2 cellular contexts compared by ENCODE assay signal in genomic region chr13:77521194-77521593, GRCh38.
TF ChIP-seq lines count a peak whose summit lies in the region.

No MANE protein-coding gene starts in this region.

TF ChIP-seq in HCT116, 20 proteins besides CTCF, POLR2A, EP300 and RAD21:
- TF ChIP-seq, protein P1, sequence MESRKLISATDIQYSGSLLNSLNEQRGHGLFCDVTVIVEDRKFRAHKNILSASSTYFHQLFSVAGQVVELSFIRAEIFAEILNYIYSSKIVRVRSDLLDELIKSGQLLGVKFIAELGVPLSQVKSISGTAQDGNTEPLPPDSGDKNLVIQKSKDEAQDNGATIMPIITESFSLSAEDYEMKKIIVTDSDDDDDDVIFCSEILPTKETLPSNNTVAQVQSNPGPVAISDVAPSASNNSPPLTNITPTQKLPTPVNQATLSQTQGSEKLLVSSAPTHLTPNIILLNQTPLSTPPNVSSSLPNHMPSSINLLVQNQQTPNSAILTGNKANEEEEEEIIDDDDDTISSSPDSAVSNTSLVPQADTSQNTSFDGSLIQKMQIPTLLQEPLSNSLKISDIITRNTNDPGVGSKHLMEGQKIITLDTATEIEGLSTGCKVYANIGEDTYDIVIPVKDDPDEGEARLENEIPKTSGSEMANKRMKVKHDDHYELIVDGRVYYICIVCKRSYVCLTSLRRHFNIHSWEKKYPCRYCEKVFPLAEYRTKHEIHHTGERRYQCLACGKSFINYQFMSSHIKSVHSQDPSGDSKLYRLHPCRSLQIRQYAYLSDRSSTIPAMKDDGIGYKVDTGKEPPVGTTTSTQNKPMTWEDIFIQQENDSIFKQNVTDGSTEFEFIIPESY (IDR thresholded peaks at IDR 0.05; ENCODE audit: extremely low read depth, insufficient replicate concordance, low read length) = no peak
- no peak for TF ChIP-seq ZNF274 (IDR thresholded peaks at IDR 0.05; ENCODE audit: low read depth, low read length)
- TF ChIP-seq YY1 (IDR thresholded peaks at IDR 0.05; ENCODE audit: extremely low read depth, insufficient replicate concordance, low read depth, low read length) = no peak
- no peak for TF ChIP-seq SIN3A (IDR thresholded peaks at IDR 0.05; ENCODE audit: low read depth)
- TF ChIP-seq TCF7L2 (IDR thresholded peaks at IDR 0.05; ENCODE audit: borderline replicate concordance, extremely low read depth, insufficient read depth, insufficient read length) = no peak
- TF ChIP-seq SP1 (IDR thresholded peaks at IDR 0.05; ENCODE audit: low read depth) = no peak
- no peak for TF ChIP-seq SRF (IDR thresholded peaks at IDR 0.05; ENCODE audit: low read depth)
- TF ChIP-seq CEBPB (IDR thresholded peaks at IDR 0.05; ENCODE audit: low read depth) = no peak
- TF ChIP-seq EZH2 (IDR thresholded peaks at IDR 0.05) = no peak
- TF ChIP-seq, protein P2, sequence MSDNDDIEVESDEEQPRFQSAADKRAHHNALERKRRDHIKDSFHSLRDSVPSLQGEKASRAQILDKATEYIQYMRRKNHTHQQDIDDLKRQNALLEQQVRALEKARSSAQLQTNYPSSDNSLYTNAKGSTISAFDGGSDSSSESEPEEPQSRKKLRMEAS (IDR thresholded peaks at IDR 0.05) = no peak

TF ChIP-seq in SK-N-SH, 30 proteins besides CTCF, POLR2A, EP300 and RAD21:
- TF ChIP-seq JUND (IDR thresholded peaks at IDR 0.05) = no peak
- no peak for TF ChIP-seq ELF1 (IDR thresholded peaks at IDR 0.05)
- TF ChIP-seq IRF3 (IDR thresholded peaks at IDR 0.05; ENCODE audit: low read depth, low read length) = no peak
- TF ChIP-seq RCOR1 (IDR thresholded peaks at IDR 0.05; ENCODE audit: low read length) = no peak
- TF ChIP-seq USF1 (IDR thresholded peaks at IDR 0.05; ENCODE audit: borderline replicate concordance, low read depth) = no peak
- no peak for TF ChIP-seq TCF12 (IDR thresholded peaks at IDR 0.05)
- TF ChIP-seq YY1 (IDR thresholded peaks at IDR 0.05; ENCODE audit: low read depth) = no peak
- TF ChIP-seq TAF1 (IDR thresholded peaks at IDR 0.05; ENCODE audit: borderline replicate concordance, low read depth, low read length) = no peak
- no peak for TF ChIP-seq POLR2AphosphoS5 (IDR thresholded peaks at IDR 0.05; ENCODE audit: low read depth, low read length)
- no peak for TF ChIP-seq RFX5 (IDR thresholded peaks at IDR 0.05; ENCODE audit: low read length)
- no peak for TF ChIP-seq EZH2phosphoT487 (IDR thresholded peaks at IDR 0.05; ENCODE audit: borderline replicate concordance, low read depth)
- TF ChIP-seq, protein P1 (IDR thresholded peaks at IDR 0.05; ENCODE audit: borderline replicate concordance, low read depth) = no peak
- no peak for TF ChIP-seq NFIC (IDR thresholded peaks at IDR 0.05; ENCODE audit: borderline replicate concordance)
- TF ChIP-seq SMC3 (IDR thresholded peaks at IDR 0.05; ENCODE audit: low read depth, low read length) = no peak
- TF ChIP-seq GATA2 (CRISPR knock-in tag; IDR thresholded peaks at IDR 0.05) = no peak
- TF ChIP-seq FOXJ3 (CRISPR knock-in tag; IDR thresholded peaks at IDR 0.05) = no peak
- no peak for TF ChIP-seq MEF2A (IDR thresholded peaks at IDR 0.05; ENCODE audit: borderline replicate concordance, low read depth)
- TF ChIP-seq REST (IDR thresholded peaks at IDR 0.05; ENCODE audit: low read depth, low read length) = no peak
- TF ChIP-seq, protein P2 (IDR thresholded peaks at IDR 0.05; ENCODE audit: low read depth) = no peak
- TF ChIP-seq PBX3 (IDR thresholded peaks at IDR 0.05) = no peak
TF ChIP-seq in SK-N-SH: peak in this region for 0.
